ENCODE assay signal across 11 cellular contexts in the genomic region with DNA sequence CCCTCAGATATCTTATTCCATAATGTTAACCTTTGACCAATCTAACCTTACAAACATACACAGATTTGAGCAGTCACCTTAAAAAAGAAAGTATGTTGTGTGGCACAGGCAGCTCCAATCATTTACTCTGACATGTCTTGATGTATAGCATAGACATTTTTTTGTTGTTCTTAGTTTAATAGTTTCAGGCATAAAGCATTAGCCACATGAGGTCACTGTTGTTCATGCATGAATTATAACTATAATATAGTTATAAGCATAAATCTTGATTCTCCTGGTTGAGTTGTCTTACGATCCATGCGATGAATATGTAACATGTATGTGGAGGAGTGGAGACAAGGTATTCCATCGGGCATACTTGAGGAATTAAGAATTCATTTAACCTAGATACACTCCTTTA. TPM values are rescaled to one million over a fixed set of nuclear protein-coding genes. Genes with fewer than 3 reads are reported as not detected.
DNase-seq lines count a peak whose midpoint lies in the region; ATAC-seq and TF ChIP-seq lines count a peak whose summit lies in the region.
"Had no signal": no experiment of that assay in that cellular context is flagged by ENCODE, and none has a peak within 500 bp of the region (broad histone marks: within the 10 kb centered on the region; RNA-seq: fewer than 3 reads in every experiment).

No MANE protein-coding gene starts in this region.

- H4K20me1 ChIP-seq in SK-N-SH (ENCODE audit: insufficient read depth), result no peaks in the 10 kb centered on the region
- H4K20me1 ChIP-seq in smooth muscle cell (ENCODE audit: low read depth), result no peaks in the 10 kb centered on the region

- H3K9ac ChIP-seq in SK-N-SH (no peak overlapping the region), smooth muscle cell (ENCODE audit: low read depth) (no peak overlapping the region)

- H3K9me2 ChIP-seq in SK-N-SH, result no peaks in the 10 kb centered on the region

- TF ChIP-seq CTCF in SK-N-SH (IDR thresholded peaks at IDR 0.05) (peak; percentile 39), cardiac fibroblast (IDR thresholded peaks at IDR 0.05; ENCODE audit: low read depth, low read length) (no peak), smooth muscle cell (IDR thresholded peaks at IDR 0.05; ENCODE audit: borderline replicate concordance, insufficient read depth, poor library complexity, severe bottlenecking) (peak; percentile 39), omental fat pad (IDR thresholded peaks at IDR 0.05) (no peak)

- H3K36me3 ChIP-seq in SK-N-SH (replicated peaks in 1 of 2; ENCODE audit: control insufficient read depth in 1 of 2, insufficient read depth in 2 of 2, low read length in 1 of 2) (no peaks in the 10 kb centered on the region), smooth muscle cell (ENCODE audit: low read depth) (no peaks in the 10 kb centered on the region), SJCRH30 (no peaks in the 10 kb centered on the region)

- CTCF ChIA-PET in SK-N-SH (lab: Yijun Ruan, JAX), result interaction anchor here (0.8 kb wide), 1 partner anchor 25 kb away, joined by 3 read pairs; no protein-coding TSS in a partner anchor

- H3K4me2 ChIP-seq in SK-N-SH (no peak overlapping the region), smooth muscle cell (no peak overlapping the region)

- H3F3A ChIP-seq in SK-N-SH (replicated peaks; ENCODE audit: insufficient read depth), result no peaks in the 10 kb centered on the region
- no peaks in the 10 kb centered on the region for H3F3A ChIP-seq in smooth muscle cell (ENCODE audit: low read depth)

- H3K79me2 ChIP-seq in SK-N-SH (ENCODE audit: insufficient read depth) (no peaks in the 10 kb centered on the region), smooth muscle cell (ENCODE audit: low read depth) (no peaks in the 10 kb centered on the region)

- 3% methylated on average over 3 of the region's 3 CpGs for WGBS in SK-N-SH (ENCODE audit: low lambda C conversion rate)
- 91% methylated on average over 3 of the region's 3 CpGs for WGBS in smooth muscle cell (ENCODE audit: low lambda C conversion rate)

- DNase-seq in SK-N-SH (no peak), NCI-H2227 (lab: John Stamatoyannopoulos, UW; ENCODE audit: unreplicated experiment) (peak; percentile 4), cardiac fibroblast (ENCODE audit: low read depth in 2 of 2) (peak; percentile 10 to 14), smooth muscle cell (lab: John Stamatoyannopoulos, UW; ENCODE audit: unreplicated experiment) (no peak), SJCRH30 (no peak), omental fat pad (ENCODE audit: low spot score) (no peak)
- DNase-seq: activated CD4-positive, CD25-positive, alpha-beta regulatory T cell treated with anti-CD3 and anti-CD28 coated beads, Interleukin-2, amount 50 U/mL, for 72 hours; activated naive CD8-positive, alpha-beta T cell treated with anti-CD3 and anti-CD28 coated beads, Interleukin-2, amount 50 U/mL, for 24 hours had no signal

- H3K27me3 ChIP-seq in SK-N-SH (ENCODE audit: insufficient read depth) (no peaks in the 10 kb centered on the region), smooth muscle cell (ENCODE audit: low read depth) (no peaks in the 10 kb centered on the region), SJCRH30 (no peaks in the 10 kb centered on the region; the same call in 1 of the 2 replicates)

- H3K27ac ChIP-seq in SK-N-SH (ENCODE audit: low read depth in 2 of 2, low read length in 1 of 2) (no peak overlapping the region), smooth muscle cell (ENCODE audit: low read depth) (no peak overlapping the region), SJCRH30 (no peak overlapping the region)

- POLR2A ChIA-PET in SK-N-SH (lab: Yijun Ruan, JAX), result no interaction called here

- H3K4me3 ChIP-seq in SK-N-SH (ENCODE audit: low read depth in 2 of 2, low read length in 1 of 2), result no peak overlapping the region
- H3K4me3 ChIP-seq in cardiac fibroblast (replicated peaks in 1 of 2; ENCODE audit: low read depth in 2 of 2, low read length in 2 of 2), result no peak overlapping the region
- no peak overlapping the region for H3K4me3 ChIP-seq in smooth muscle cell
- no peak overlapping the region for H3K4me3 ChIP-seq in SJCRH30

- no peak for TF ChIP-seq RAD21 in SK-N-SH (IDR thresholded peaks at IDR 0.05; ENCODE audit: low read length)

- H3K4me1 ChIP-seq in SK-N-SH (ENCODE audit: control insufficient read depth in 1 of 2, insufficient read depth in 2 of 2, low read depth in 1 of 2, low read length in 1 of 2) (no peaks in the 10 kb centered on the region), smooth muscle cell (ENCODE audit: low read depth) (no peaks in the 10 kb centered on the region), SJCRH30 (no peaks in the 10 kb centered on the region)

- ATAC-seq in SK-N-SH treated with all-trans-retinoic acid at 6 μM for 48 hours (no peak), omental fat pad (ENCODE audit: low FRiP score) (no peak), GM21723 (IDR thresholded peaks at IDR 0.05; ENCODE audit: unreplicated experiment) (no peak)
- ATAC-seq: activated naive CD8-positive, alpha-beta T cell treated with anti-CD3 and anti-CD28 coated beads, Interleukin-2, amount 50 U/mL, for 24 hours; natural killer cell treated with Interleukin-12 subunit alpha and Interleukin-12 subunit beta and Interleukin-15 and Interleukin-18, amount 100 ng/mL, for 72 hours had no signal

- no peak overlapping the region for H2AFZ ChIP-seq in SK-N-SH (ENCODE audit: low read depth)
- no peak overlapping the region for H2AFZ ChIP-seq in smooth muscle cell (ENCODE audit: low read depth)

- TF ChIP-seq EP300 in SK-N-SH (IDR thresholded peaks at IDR 0.05; ENCODE audit: borderline replicate concordance in 1 of 2, low read depth in 1 of 2, low read length in 1 of 2), result no peak

- H3K9me3 ChIP-seq in SK-N-SH (no peaks in the 10 kb centered on the region), smooth muscle cell (replicated peaks; ENCODE audit: low read depth) (no peaks in the 10 kb centered on the region), SJCRH30 (replicated peaks) (no peaks in the 10 kb centered on the region)

TF ChIP-seq in SK-N-SH, 30 proteins besides CTCF, POLR2A, EP300 and RAD21:
- TF ChIP-seq ZBTB33 (IDR thresholded peaks at IDR 0.05; ENCODE audit: borderline replicate concordance, low read depth) (no peak), MEF2A (IDR thresholded peaks at IDR 0.05; ENCODE audit: borderline replicate concordance, low read depth) (no peak), ELF1 (IDR thresholded peaks at IDR 0.05) (no peak)
TF ChIP-seq in SK-N-SH: peak in this region for 0.

TF ChIP-seq in SK-N-SH treated with all-trans-retinoic acid at 6 μM for 48 hours, 23 proteins besides CTCF, POLR2A, EP300 and RAD21:
- no peak for TF ChIP-seq ESRRG (CRISPR knock-in tag; IDR thresholded peaks at IDR 0.05)
- no peak for TF ChIP-seq OSR1 (CRISPR knock-in tag; IDR thresholded peaks at IDR 0.05)
- no peak for TF ChIP-seq BACH2 (CRISPR knock-in tag; IDR thresholded peaks at IDR 0.05; ENCODE audit: borderline replicate concordance)
- TF ChIP-seq ARNTL (CRISPR knock-in tag; IDR thresholded peaks at IDR 0.05; ENCODE audit: borderline replicate concordance, low read depth), result no peak
- TF ChIP-seq PPARA (CRISPR knock-in tag; IDR thresholded peaks at IDR 0.05; ENCODE audit: borderline replicate concordance), result no peak
- no peak for TF ChIP-seq TOX (CRISPR knock-in tag; IDR thresholded peaks at IDR 0.05; ENCODE audit: borderline replicate concordance)
- TF ChIP-seq GLIS3 (CRISPR knock-in tag; IDR thresholded peaks at IDR 0.05), result no peak
- TF ChIP-seq POU6F1 (CRISPR knock-in tag; IDR thresholded peaks at IDR 0.05; ENCODE audit: borderline replicate concordance, low read depth), result no peak
- no peak for TF ChIP-seq ZC3H10 (CRISPR knock-in tag; IDR thresholded peaks at IDR 0.05)
- no peak for TF ChIP-seq ZFP3 (CRISPR knock-in tag; IDR thresholded peaks at IDR 0.05)
- TF ChIP-seq TCF4 (CRISPR knock-in tag; IDR thresholded peaks at IDR 0.05; ENCODE audit: borderline replicate concordance), result no peak
TF ChIP-seq in SK-N-SH treated with all-trans-retinoic acid at 6 μM for 48 hours: peak in this region for 0.

RNA-seq across cellular contexts. Expression of gene NKAIN2, which starts 26.1 kb away (rescaled TPM):
- polyA plus RNA-seq in SK-N-SH (2012; rRNA removed) (not detected in 2 replicates), smooth muscle cell (0.34 TPM in 1 of 2 replicates, not detected in the other)
- not detected in 2 replicates for polyA plus RNA-seq in SK-N-SH (2012; cell fraction: cytosol; rRNA removed)
- not detected in 2 replicates for polyA plus RNA-seq in SK-N-SH (2012; cell fraction: nucleus; rRNA removed)
- total RNA-seq in smooth muscle cell (0.09 and 0.63 TPM in 2 replicates), omental fat pad (not detected)
- total RNA-seq in SJCRH30 (2014; rRNA removed; shearing (Covaris generic)), result not detected in 2 replicates
- total RNA-seq: natural killer cell treated with Interleukin-12 subunit alpha and Interleukin-12 subunit beta and Interleukin-15 and Interleukin-18, amount 100 ng/mL, for 72 hours had no signal

Comparison
In these comparisons a context has a peak if more than half of its experiments do, and no peak if none do; other contexts are left out.
1. DNase-seq: peak in NCI-H2227 (single experiment) and cardiac fibroblast (2 of 2); none in SK-N-SH (single experiment), smooth muscle cell (single experiment), SJCRH30 (0 of 2) and omental fat pad (single experiment).
2. CTCF ChIP-seq: peak in SK-N-SH (single experiment) and smooth muscle cell (single experiment); none in cardiac fibroblast (single experiment) and omental fat pad (0 of 3).